In the genomic region with DNA sequence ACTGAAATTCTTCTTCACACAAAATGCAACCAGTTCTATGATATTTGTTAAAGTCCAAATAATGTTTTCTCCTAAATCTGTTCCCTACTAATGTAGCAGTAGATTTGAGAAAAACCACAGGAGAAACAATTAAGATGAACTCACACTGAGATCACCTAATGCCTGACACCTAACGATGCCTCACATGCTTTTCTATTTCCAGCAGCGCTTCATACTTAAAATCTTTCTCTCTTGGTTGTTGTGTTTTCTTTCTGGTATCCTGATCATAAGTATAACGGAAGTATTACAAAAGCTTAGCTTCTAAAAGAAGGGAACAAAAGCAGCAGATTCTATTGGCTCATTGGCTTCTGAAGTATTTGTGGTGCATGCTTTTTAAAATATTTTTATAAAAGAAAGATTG, we compare ENCODE assay signal across 12 cellular contexts.
A peak's percentile ranks its signal among the peaks of the same experiment; 100 is the strongest.
DNase-seq lines count a peak whose midpoint lies in the region; ATAC-seq and TF ChIP-seq lines count a peak whose summit lies in the region.
"Had no signal": no experiment of that assay in that cellular context is flagged by ENCODE, and none has a peak within 500 bp of the region (broad histone marks: within the 10 kb centered on the region; RNA-seq: fewer than 3 reads in every experiment).

No MANE protein-coding gene starts in this region.

- no peaks in the 10 kb centered on the region for H3K27me3 Mint-ChIP-seq in osteocyte (ENCODE audit: unreplicated experiment)

- peaks cover 81% of the 10 kb centered on the region for H3K4me1 Mint-ChIP-seq in osteocyte (ENCODE audit: unreplicated experiment)

- H3K36me3 Mint-ChIP-seq in osteocyte (ENCODE audit: unreplicated experiment) = no peaks in the 10 kb centered on the region

- peak overlapping the region; percentile 37 for H3K27ac Mint-ChIP-seq in osteocyte (ENCODE audit: unreplicated experiment)

- TF ChIP-seq CTCF in osteocyte (IDR thresholded peaks at IDR 0.05) = no peak

- peaks cover 6% of the 10 kb centered on the region for H3K9me3 Mint-ChIP-seq in osteocyte (ENCODE audit: unreplicated experiment)

- H3K4me3 Mint-ChIP-seq in osteocyte (ENCODE audit: unreplicated experiment) = no peak overlapping the region

- DNase-seq in Daoy (ENCODE audit: low read depth) = peak; percentile 44
- peak; percentile 49 for DNase-seq in NCI-H345 (lab: John Stamatoyannopoulos, UW)
- DNase-seq in dermis blood vessel endothelial cell = peak; percentile 59
- DNase-seq in osteocyte (ENCODE audit: extremely low spot score, unreplicated experiment) = no peak
- no peak for DNase-seq in NCI-H2196 (lab: John Stamatoyannopoulos, UW; ENCODE audit: unreplicated experiment)
- DNase-seq: activated CD4-positive, alpha-beta T cell treated with anti-CD3 and anti-CD28 coated beads, Interleukin-2, amount 50 U/mL, for 48 hours; amygdala; foreskin fibroblast; posterior cingulate gyrus; substantia nigra had no signal

- ATAC-seq in HG03139 (IDR thresholded peaks at IDR 0.05; ENCODE audit: unreplicated experiment) (no peak), GM18520 (IDR thresholded peaks at IDR 0.05; ENCODE audit: unreplicated experiment) (no peak)

Comparison
In these comparisons a context has a peak if more than half of its experiments do, and no peak if none do; other contexts are left out.
1. DNase-seq: peak in Daoy (single experiment), NCI-H345 (single experiment) and dermis blood vessel endothelial cell (single experiment); none in osteocyte (single experiment) and NCI-H2196 (single experiment).